In genomic region chr19:51916167-51916566, GRCh38 we compare ENCODE assay signal across 22 cellular contexts.
"Had no signal": no experiment of that assay in that cellular context is flagged by ENCODE, and none has a peak within 500 bp of the region (broad histone marks: within the 10 kb centered on the region; RNA-seq: fewer than 3 reads in every experiment).

No MANE protein-coding gene starts in this region.

- H3K27ac ChIP-seq: esophagus squamous epithelium, heart left ventricle, psoas muscle, spleen, tibial nerve, upper lobe of right lung, vagina had no signal

- H3K4me1 ChIP-seq: esophagus squamous epithelium, heart left ventricle, psoas muscle, spleen, tibial nerve, upper lobe of right lung, vagina had no signal

- H3K27me3 ChIP-seq: esophagus squamous epithelium, heart left ventricle, spleen, tibial nerve, upper lobe of right lung, vagina had no signal

- H3K4me1 Mint-ChIP-seq: naive thymus-derived CD4-positive, alpha-beta T cell; nephron progenitor cell had no signal

- ATAC-seq: effector memory CD8-positive, alpha-beta T cell; heart left ventricle; left colon; left ventricle myocardium superior; naive thymus-derived CD4-positive, alpha-beta T cell; psoas muscle; sciatic nerve; stimulated activated memory B cell treated with anti-CD40 and anti-IgM and Interleukin-4, amounts not matched to agents 10 μg/mL and 1 μg/mL and 100 μg/mL, for 72 hours; upper lobe of right lung had no signal

- H3K36me3 ChIP-seq: esophagus squamous epithelium, heart left ventricle, spleen, tibial nerve, upper lobe of right lung, vagina had no signal

- H3K4me3 Mint-ChIP-seq: dendritic cell treated with granulocyte-macrophage colony-stimulating factor and Interleukin-4, amounts not matched to agents 40 ng/mL and 50 ng/mL, for 4 days; effector memory CD8-positive, alpha-beta T cell; naive thymus-derived CD4-positive, alpha-beta T cell; nephron progenitor cell; stimulated activated memory B cell treated with anti-CD40 and anti-IgM and Interleukin-4, amounts not matched to agents 10 μg/mL and 1 μg/mL and 100 μg/mL, for 72 hours; stimulated activated naive CD8-positive, alpha-beta T cell treated with anti-CD3 and anti-CD28 coated beads, Interleukin-15, Interleukin-2, amounts not matched to agents 100 ng/mL and 50 ng/mL, for 24 hours had no signal

- H3K27ac Mint-ChIP-seq: dendritic cell treated with granulocyte-macrophage colony-stimulating factor and Interleukin-4, amounts not matched to agents 40 ng/mL and 50 ng/mL, for 4 days; effector memory CD8-positive, alpha-beta T cell; naive thymus-derived CD4-positive, alpha-beta T cell; nephron progenitor cell; stimulated activated memory B cell treated with anti-CD40 and anti-IgM and Interleukin-4, amounts not matched to agents 10 μg/mL and 1 μg/mL and 100 μg/mL, for 72 hours; stimulated activated naive CD8-positive, alpha-beta T cell treated with anti-CD3 and anti-CD28 coated beads, Interleukin-15, Interleukin-2, amounts not matched to agents 100 ng/mL and 50 ng/mL, for 24 hours had no signal

- H3K4me3 ChIP-seq: esophagus squamous epithelium, heart left ventricle, psoas muscle, spleen, tibial nerve, upper lobe of right lung, vagina had no signal

- H3K27me3 Mint-ChIP-seq: dendritic cell treated with granulocyte-macrophage colony-stimulating factor and Interleukin-4, amounts not matched to agents 40 ng/mL and 50 ng/mL, for 4 days; effector memory CD8-positive, alpha-beta T cell; stimulated activated memory B cell treated with anti-CD40 and anti-IgM and Interleukin-4, amounts not matched to agents 10 μg/mL and 1 μg/mL and 100 μg/mL, for 72 hours; stimulated activated naive CD8-positive, alpha-beta T cell treated with anti-CD3 and anti-CD28 coated beads, Interleukin-15, Interleukin-2, amounts not matched to agents 100 ng/mL and 50 ng/mL, for 24 hours had no signal

- DNase-seq: effector memory CD8-positive, alpha-beta T cell; esophagus squamous epithelium; foreskin fibroblast; heart left ventricle; hippocampal formation; left colon; left ventricle myocardium superior; naive thymus-derived CD4-positive, alpha-beta T cell; nephron progenitor cell; psoas muscle; retina; spleen; stimulated activated CD4-positive, alpha-beta T cell treated with anti-CD3 and anti-CD28 coated beads, Interleukin-15, amount 100 ng/mL, for 24 hours; stimulated activated CD4-positive, alpha-beta T cell treated with anti-CD3 and anti-CD28 coated beads, Interleukin-1b, Interleukin-23, amount 100 ng/mL, for 48 hours; stimulated activated CD4-positive, alpha-beta T cell treated with anti-CD3 and anti-CD28 coated beads, Interleukin-4, amount 100 ng/mL, for 24 hours; upper lobe of right lung had no signal
